Comparison of ENCODE assay signal across 1 cellular context in genomic region chr15:74545776-74546656, GRCh38.
TF ChIP-seq lines count a peak whose summit lies in the region.

No MANE protein-coding gene starts in this region.

TF ChIP-seq in HEK293, 187 proteins besides CTCF, POLR2A, EP300 and RAD21 (continued from another document and continues in another):
- peak; percentile 60; the same call in 1 of the 2 replicates for TF ChIP-seq ZNF518A (tag by site-specific recombination; conservative IDR thresholded peaks at IDR 0.05; ENCODE audit: low read depth)
- TF ChIP-seq ZNF639 (tag by site-specific recombination; IDR thresholded peaks at IDR 0.05): peak; percentile 100
- TF ChIP-seq PRDM10 (tag by site-specific recombination; IDR thresholded peaks at IDR 0.05): peak; percentile 87
- peak; percentile 99 for TF ChIP-seq ZNF561 (tag by site-specific recombination; IDR thresholded peaks at IDR 0.05; ENCODE audit: borderline replicate concordance)
- TF ChIP-seq ZNF37A (tag by site-specific recombination; IDR thresholded peaks at IDR 0.05): peak; percentile 78
- peak; percentile 95 for TF ChIP-seq ZNF18 (tag by site-specific recombination; IDR thresholded peaks at IDR 0.05)
- TF ChIP-seq SALL2 (tag by site-specific recombination; IDR thresholded peaks at IDR 0.05; ENCODE audit: borderline replicate concordance): no peak
- TF ChIP-seq ZNF10 (tag by site-specific recombination; IDR thresholded peaks at IDR 0.05): peak; percentile 94
- peak; percentile 98 for TF ChIP-seq ZBTB17 (tag by site-specific recombination; IDR thresholded peaks at IDR 0.05)
- TF ChIP-seq SCRT1 (tag by site-specific recombination; IDR thresholded peaks at IDR 0.05; ENCODE audit: borderline replicate concordance): peak; percentile 99
- TF ChIP-seq ZNF488 (tag by site-specific recombination; IDR thresholded peaks at IDR 0.05): peak; percentile 98
- TF ChIP-seq OSR2 (tag by site-specific recombination; IDR thresholded peaks at IDR 0.05): peak; percentile 99
- peak; percentile 94 for TF ChIP-seq ZBTB7A (tag by site-specific recombination; IDR thresholded peaks at IDR 0.05; ENCODE audit: low read depth)
- peak; percentile 100 for TF ChIP-seq SCRT2 (tag by site-specific recombination; IDR thresholded peaks at IDR 0.05)
- TF ChIP-seq ZFP41 (tag by site-specific recombination; IDR thresholded peaks at IDR 0.05; ENCODE audit: borderline replicate concordance): no peak
- peak; percentile 100 for TF ChIP-seq IKZF3 (tag by site-specific recombination; IDR thresholded peaks at IDR 0.05)
- peak; percentile 99 for TF ChIP-seq ZNF391 (tag by site-specific recombination; IDR thresholded peaks at IDR 0.05; ENCODE audit: borderline replicate concordance, low read depth)
- TF ChIP-seq KLF7 (tag by site-specific recombination; IDR thresholded peaks at IDR 0.05; ENCODE audit: borderline replicate concordance): peak; percentile 95; the same call in 1 of the 2 replicates
- no peak for TF ChIP-seq ZNF155 (tag by site-specific recombination; IDR thresholded peaks at IDR 0.05)
- peak; percentile 86 for TF ChIP-seq ZNF76 (tag by site-specific recombination; IDR thresholded peaks at IDR 0.05; ENCODE audit: borderline replicate concordance, low read depth)
- TF ChIP-seq PRDM2 (tag by site-specific recombination; IDR thresholded peaks at IDR 0.05; ENCODE audit: borderline replicate concordance): no peak
- no peak for TF ChIP-seq ZNF530 (tag by site-specific recombination; IDR thresholded peaks at IDR 0.05; ENCODE audit: low read depth)
- peak; percentile 82; the same call in 1 of the 2 replicates for TF ChIP-seq ZNF302 (tag by site-specific recombination; IDR thresholded peaks at IDR 0.05; ENCODE audit: low read depth)
- peak; percentile 88 for TF ChIP-seq KLF1 (tag by site-specific recombination; IDR thresholded peaks at IDR 0.05)
- peak; percentile 81 for TF ChIP-seq ZNF596 (tag by site-specific recombination; IDR thresholded peaks at IDR 0.05)
- peak; percentile 81 for TF ChIP-seq ATF2 (tag by site-specific recombination; IDR thresholded peaks at IDR 0.05; ENCODE audit: low read depth)
- TF ChIP-seq GFI1B (tag by site-specific recombination; IDR thresholded peaks at IDR 0.05): peak; percentile 99
- TF ChIP-seq FEZF1 (tag by site-specific recombination; IDR thresholded peaks at IDR 0.05): peak; percentile 97
- no peak for TF ChIP-seq ELK4 (IDR thresholded peaks at IDR 0.05; ENCODE audit: borderline replicate concordance, low read depth, low read length)
- peak; percentile 100 for TF ChIP-seq ZNF660 (tag by site-specific recombination; IDR thresholded peaks at IDR 0.05)
- no peak for TF ChIP-seq ZNF621 (tag by site-specific recombination; IDR thresholded peaks at IDR 0.05)
- TF ChIP-seq ZNF571 (tag by site-specific recombination; IDR thresholded peaks at IDR 0.05): no peak
- peak; percentile 67 for TF ChIP-seq ZNF510 (tag by site-specific recombination; IDR thresholded peaks at IDR 0.05; ENCODE audit: insufficient replicate concordance)
- peak; percentile 99 for TF ChIP-seq ZNF24 (tag by site-specific recombination; IDR thresholded peaks at IDR 0.05)
- TF ChIP-seq ZNF670 (tag by site-specific recombination; IDR thresholded peaks at IDR 0.05; ENCODE audit: low read depth): no peak
- no peak for TF ChIP-seq RBAK (tag by site-specific recombination; IDR thresholded peaks at IDR 0.05)
- no peak for TF ChIP-seq ZNF416 (tag by site-specific recombination; IDR thresholded peaks at IDR 0.05)
- TF ChIP-seq KLF9 (tag by site-specific recombination; IDR thresholded peaks at IDR 0.05; ENCODE audit: low read depth): no peak; the same call in none of the 2 replicates
- TF ChIP-seq ZBTB20 (tag by site-specific recombination; IDR thresholded peaks at IDR 0.05): peak; percentile 60; the same call in 1 of the 2 replicates
